Comparison of ENCODE assay signal across 18 cellular contexts in the genomic region with DNA sequence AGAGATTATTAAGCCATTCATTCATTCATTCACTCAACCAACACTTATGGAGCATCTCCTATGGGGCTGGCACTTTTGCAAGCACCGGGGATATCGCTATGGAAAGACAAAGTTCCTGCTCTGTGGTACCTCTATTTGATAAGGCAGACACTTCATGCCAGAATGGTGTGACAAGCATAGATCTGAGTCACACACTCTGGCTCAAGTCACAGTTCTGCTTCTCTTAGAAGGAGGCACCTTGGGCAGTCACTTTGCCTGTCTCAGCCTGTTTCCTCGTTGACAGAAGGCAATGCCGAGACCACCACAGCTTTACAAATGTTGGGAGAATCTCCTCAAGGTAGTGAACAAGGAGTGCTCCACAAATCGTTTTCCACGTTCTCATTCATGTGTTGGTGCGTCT.
"Had no signal": no experiment of that assay in that cellular context is flagged by ENCODE, and none has a peak within 500 bp of the region (broad histone marks: within the 10 kb centered on the region; RNA-seq: fewer than 3 reads in every experiment).

No MANE protein-coding gene starts in this region.

- DNase-seq: activated CD4-positive, alpha-beta T cell treated with anti-CD3 and anti-CD28 coated beads for 1 hour; activated naive CD4-positive, alpha-beta T cell; activated naive CD8-positive, alpha-beta T cell treated with anti-CD3 and anti-CD28 coated beads, Interleukin-2, amount 10 ng/mL, durations not matched to agents 7 days and 5 days; activated T-cell treated with anti-CD3 and anti-CD28 coated beads for 4 hours; amygdala; caudate nucleus; kidney; left lung; midbrain; occipital lobe; stimulated activated CD4-positive, alpha-beta T cell treated with anti-CD3 and anti-CD28 coated beads, Interleukin-12 subunit alpha, Interleukin-12 subunit beta, amount 100 ng/mL, for 4 hours; stimulated activated CD4-positive, alpha-beta T cell treated with anti-CD3 and anti-CD28 coated beads, Interleukin-2, amount 100 ng/mL, for 24 hours; trophoblast cell had no signal

- ATAC-seq: left lung had no signal

- H3K27ac Mint-ChIP-seq: activated naive CD8-positive, alpha-beta T cell treated with anti-CD3 and anti-CD28 coated beads, Interleukin-2, amount 10 ng/mL, durations not matched to agents 7 days and 5 days; progenitor cell of endocrine pancreas; stimulated activated naive CD8-positive, alpha-beta T cell treated with anti-CD3 and anti-CD28 coated beads, Interleukin-15, Interleukin-2, amounts not matched to agents 100 ng/mL and 50 ng/mL, for 24 hours had no signal

- H3K4me3 ChIP-seq: left lung, suprapubic skin, vagina had no signal

- H3K27me3 ChIP-seq: left lung, suprapubic skin, vagina had no signal

- H3K4me3 Mint-ChIP-seq: activated naive CD8-positive, alpha-beta T cell treated with anti-CD3 and anti-CD28 coated beads, Interleukin-2, amount 10 ng/mL, durations not matched to agents 7 days and 5 days; activated T-helper 1 cell treated with anti-CD3 and anti-CD28 coated beads, Interleukin-12 subunit alpha, Interleukin-12 subunit beta, Interleukin-2, Interleukin-4 antibody, amounts not matched to agents 30 ng/mL and 10 ng/mL and 1 ng/mL, durations not matched to agents 14 hours and 24 hours and 36 hours; stimulated activated naive CD8-positive, alpha-beta T cell treated with anti-CD3 and anti-CD28 coated beads, Interleukin-15, Interleukin-2, amounts not matched to agents 100 ng/mL and 50 ng/mL, for 24 hours had no signal

- H3K9me3 ChIP-seq: left lung, suprapubic skin, vagina had no signal

- H3K27me3 Mint-ChIP-seq: activated naive CD8-positive, alpha-beta T cell treated with anti-CD3 and anti-CD28 coated beads, Interleukin-2, amount 10 ng/mL, durations not matched to agents 7 days and 5 days; progenitor cell of endocrine pancreas; stimulated activated naive CD8-positive, alpha-beta T cell treated with anti-CD3 and anti-CD28 coated beads, Interleukin-15, Interleukin-2, amounts not matched to agents 100 ng/mL and 50 ng/mL, for 24 hours had no signal

- H3K4me1 ChIP-seq: vagina had no signal

- H3K27ac ChIP-seq: left lung, suprapubic skin, vagina had no signal

- H3K9me3 Mint-ChIP-seq: activated naive CD8-positive, alpha-beta T cell treated with anti-CD3 and anti-CD28 coated beads, Interleukin-2, amount 10 ng/mL, durations not matched to agents 7 days and 5 days; activated T-helper 1 cell treated with anti-CD3 and anti-CD28 coated beads, Interleukin-12 subunit alpha, Interleukin-12 subunit beta, Interleukin-2, Interleukin-4 antibody, amounts not matched to agents 30 ng/mL and 10 ng/mL and 1 ng/mL, durations not matched to agents 14 hours and 24 hours and 36 hours; stimulated activated naive CD8-positive, alpha-beta T cell treated with anti-CD3 and anti-CD28 coated beads, Interleukin-15, Interleukin-2, amounts not matched to agents 100 ng/mL and 50 ng/mL, for 24 hours had no signal

- H3K36me3 ChIP-seq: vagina had no signal
